Comparison of ENCODE assay signal across 18 cellular contexts in genomic region chr2:234975611-234976010, GRCh38. TPM values are rescaled to one million over a fixed set of nuclear protein-coding genes. Genes with fewer than 3 reads are reported as not detected.
DNase-seq lines count a peak whose midpoint lies in the region; ATAC-seq and TF ChIP-seq lines count a peak whose summit lies in the region.
"Had no signal": no experiment of that assay in that cellular context is flagged by ENCODE, and none has a peak within 500 bp of the region (broad histone marks: within the 10 kb centered on the region; RNA-seq: fewer than 3 reads in every experiment).

No MANE protein-coding gene starts in this region.

- H4K91ac ChIP-seq in mesenchymal stem cell (ENCODE audit: low read length), result no peak overlapping the region

- no peak overlapping the region for H3K4ac ChIP-seq in mesenchymal stem cell (ENCODE audit: low read depth in 1 of 2, low read length in 2 of 2)

- peak overlapping the region; percentile 19 for H2BK15ac ChIP-seq in mesenchymal stem cell (ENCODE audit: low read depth, poor library complexity, severe bottlenecking)

- H3K9ac ChIP-seq in mesenchymal stem cell (ENCODE audit: low read length), result no peak overlapping the region
- H3K9ac ChIP-seq: KMS-11 had no signal

- DNase-seq in Panc1 (ENCODE audit: low read depth, low spot score) (no peak), mesenchymal stem cell (no peak), suprapubic skin (ENCODE audit: low spot score in 2 of 2) (no peak), NCI-H2196 treated with DMSO at 0.1 percent for 48 hours (lab: John Stamatoyannopoulos, UW; ENCODE audit: unreplicated experiment) (no peak), GM20000 (ENCODE audit: low spot score) (no peak)
- DNase-seq: Calu3, DMS79 treated with DMSO at 0.1 percent for 48 hours, GF-D8, MM.1S, NCI-H1417, NCI-H1694, NCI-H2029 treated with DMSO at 0.1 percent for 48 hours, NCI-H2227 treated with DMSO at 0.1 percent for 48 hours, NCI-H526 treated with DMSO at 0.1 percent for 48 hours, SHP77 treated with DMSO at 0.1 percent for 48 hours had no signal

- peak overlapping the region; percentile 62 for H3K27ac ChIP-seq in C4-2B
- H3K27ac ChIP-seq in Panc1 (ENCODE audit: low read length), result peak overlapping the region; percentile 90
- H3K27ac ChIP-seq in mesenchymal stem cell (ENCODE audit: low read length, poor library complexity, severe bottlenecking), result peak overlapping the region; percentile 72
- peak overlapping the region; percentile 16 for H3K27ac ChIP-seq in suprapubic skin
- H3K27ac ChIP-seq: KMS-11 had no signal

- TF ChIP-seq EP300 in suprapubic skin (IDR thresholded peaks at IDR 0.05), result no peak

- in situ Hi-C loops in Panc1 (cut with HindIII; ENCODE audit: low pct_unique_long_range_greater_than_20kb, low sequenced_read_pairs), result no loop called here

- POLR2A ChIA-PET in Panc1 (lab: Charles Lee), result no interaction called here

- no peak overlapping the region for H2AFZ ChIP-seq in mesenchymal stem cell (ENCODE audit: low read depth, low read length)

- no peak overlapping the region for H3K18ac ChIP-seq in mesenchymal stem cell (ENCODE audit: low read depth in 1 of 2, low read length in 2 of 2)

- CTCF ChIA-PET in Panc1 (lab: Charles Lee), result no interaction called here

- H3K9me3 ChIP-seq in Panc1 (ENCODE audit: control insufficient read depth, insufficient read depth, low read depth, low read length), result peaks cover 6% of the 10 kb centered on the region; the same call in 1 of the 2 replicates
- no peaks in the 10 kb centered on the region for H3K9me3 ChIP-seq in mesenchymal stem cell (ENCODE audit: control insufficient read depth, low read length)
- H3K9me3 ChIP-seq in suprapubic skin, result no peaks in the 10 kb centered on the region

- no peaks in the 10 kb centered on the region for H3K79me1 ChIP-seq in mesenchymal stem cell (replicated peaks; ENCODE audit: low read length, poor library complexity, severe bottlenecking)

- peaks cover 3% of the 10 kb centered on the region; the same call in 1 of the 2 replicates for H3K36me3 ChIP-seq in Panc1 (ENCODE audit: control insufficient read depth, insufficient read depth, low read length)
- H3K36me3 ChIP-seq in mesenchymal stem cell (ENCODE audit: control insufficient read depth in 1 of 2, insufficient read depth in 2 of 2, low read depth in 1 of 2, low read length in 2 of 2), result peaks cover 38 to 53% of the 10 kb centered on the region in 2 experiments
- no peaks in the 10 kb centered on the region for H3K36me3 ChIP-seq in suprapubic skin

- no peak overlapping the region for H2BK120ac ChIP-seq in mesenchymal stem cell (ENCODE audit: low read depth, low read length)

- no peak for ATAC-seq in Panc1
- no peak for ATAC-seq in HG02763 (IDR thresholded peaks at IDR 0.05; ENCODE audit: unreplicated experiment)

- WGBS in mesenchymal stem cell, result 86% methylated on average over 1 of the region's 1 CpG
- WGBS in suprapubic skin, result 100% methylated on average over 1 of the region's 1 CpG

- H3K4me2 ChIP-seq in mesenchymal stem cell (ENCODE audit: low read length, poor library complexity, severe bottlenecking), result no peak overlapping the region
- H3K4me2 ChIP-seq: KMS-11 had no signal

- no peak for TF ChIP-seq POLR2A in suprapubic skin (IDR thresholded peaks at IDR 0.05)

- H3K27me3 ChIP-seq in Panc1 (ENCODE audit: control insufficient read depth, insufficient read depth, low read length) (no peaks in the 10 kb centered on the region), mesenchymal stem cell (ENCODE audit: control insufficient read depth in 1 of 2, insufficient read depth in 1 of 2, low read length in 2 of 2) (no peaks in the 10 kb centered on the region), suprapubic skin (no peaks in the 10 kb centered on the region)

- H3K23ac ChIP-seq in mesenchymal stem cell (ENCODE audit: low read length in 2 of 2), result no peak overlapping the region

- no peak overlapping the region for H3K4me3 ChIP-seq in Panc1 (ENCODE audit: low read depth in 2 of 2, low read length in 2 of 2)
- no peak overlapping the region for H3K4me3 ChIP-seq in mesenchymal stem cell (ENCODE audit: insufficient read depth in 1 of 2, low read depth in 1 of 2, low read length in 2 of 2)
- H3K4me3 ChIP-seq in suprapubic skin, result no peak overlapping the region

- no peak overlapping the region for H3K14ac ChIP-seq in mesenchymal stem cell (ENCODE audit: low read length in 2 of 2)

- H2BK12ac ChIP-seq in mesenchymal stem cell (ENCODE audit: low read length in 2 of 2), result no peak overlapping the region

- H3K4me1 ChIP-seq in Panc1 (ENCODE audit: control insufficient read depth, insufficient read depth, low read length) (peaks cover 97% of the 10 kb centered on the region), mesenchymal stem cell (ENCODE audit: control insufficient read depth, insufficient read depth, low read depth, low read length) (peaks cover 58% of the 10 kb centered on the region), suprapubic skin (peaks cover 35% of the 10 kb centered on the region)

- TF ChIP-seq CTCF in C4-2B (conservative IDR thresholded peaks at IDR 0.05) (no peak), Panc1 (IDR thresholded peaks at IDR 0.05) (no peak), suprapubic skin (IDR thresholded peaks at IDR 0.05) (no peak), GM20000 (IDR thresholded peaks at IDR 0.05; ENCODE audit: extremely low read depth, missing control alignments) (no peak)

- no TSS peak for BruUV-seq in Panc1 (replicated peaks; lab: Mats Ljungman, UMichigan)

- no peak overlapping the region for H2AK5ac ChIP-seq in mesenchymal stem cell (ENCODE audit: low read length, severe bottlenecking)

- intact Hi-C loops in Panc1 (cut with micrococcal nuclease; ENCODE audit: unreplicated experiment), result no loop called here

- H2BK5ac ChIP-seq in mesenchymal stem cell (ENCODE audit: low read depth, low read length, poor library complexity, severe bottlenecking), result no peak overlapping the region

- no peak overlapping the region for H4K8ac ChIP-seq in mesenchymal stem cell (ENCODE audit: low read length)

RNA-seq across cellular contexts. Expression of gene SH3BP4, which starts 23.8 kb away (rescaled TPM):
- total RNA-seq in Panc1 (2021; ENCODE audit: unreplicated experiment), result 133 TPM
- 102 TPM for polyA plus RNA-seq in Panc1 (2012; ENCODE audit: insufficient read length)
- 48.8 TPM for polyA plus RNA-seq in mesenchymal stem cell (2013, experiment 1 of 2)
- 47.7 TPM for polyA plus RNA-seq in mesenchymal stem cell (2013, experiment 2 of 2)
- total RNA-seq in suprapubic skin, result 10 to 100 TPM; 38.6 to 82.6 (median 58.6) TPM

Comparison
In these comparisons a context has a peak if more than half of its experiments do, and no peak if none do; other contexts are left out.
1. H3K27ac ChIP-seq: peak in every context shown above with its lines; median percentile 90 in Panc1; 72 in mesenchymal stem cell; 62 in C4-2B; 16 in suprapubic skin.